In the genomic region with DNA sequence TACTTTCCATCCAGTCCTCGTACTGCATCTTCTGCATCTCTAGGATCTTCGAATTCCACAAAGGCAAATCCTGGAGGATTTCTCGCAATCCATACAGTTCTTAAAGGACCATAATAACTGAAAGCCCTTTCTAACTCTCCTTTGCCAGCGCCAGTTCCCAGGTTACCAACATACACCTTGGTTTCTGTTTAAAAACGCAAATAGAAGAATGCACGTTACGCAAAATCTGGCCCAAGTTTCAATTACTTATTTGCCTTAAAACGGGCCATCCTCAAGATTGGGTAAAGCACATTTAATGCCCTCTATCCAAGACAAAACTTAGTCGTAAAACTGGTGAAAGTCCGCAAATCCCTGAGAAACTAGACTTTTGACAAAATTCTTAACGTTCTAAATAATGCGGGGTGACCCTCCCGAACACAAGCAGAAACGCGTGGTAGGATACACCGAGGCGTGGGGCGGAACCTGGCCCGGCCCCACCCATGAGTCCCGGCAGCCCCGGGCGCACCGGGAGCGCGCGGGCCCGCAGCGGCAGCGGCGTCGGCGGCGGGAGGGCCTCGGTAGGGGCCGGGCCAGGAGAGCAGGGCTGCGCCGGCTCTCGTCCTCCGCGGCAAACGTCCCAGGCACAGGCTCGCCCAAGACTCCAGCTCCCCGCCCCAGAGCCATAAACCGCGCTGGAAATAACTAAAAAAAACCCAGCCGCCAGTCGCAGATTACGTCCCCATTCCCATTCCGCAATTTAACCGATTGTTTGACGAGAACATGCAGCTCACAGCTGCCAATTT, we compare ENCODE assay signal across 8 cellular contexts. TPM values are rescaled to one million over a fixed set of nuclear protein-coding genes. Genes with fewer than 3 reads are reported as not detected.
DNase-seq lines count a peak whose midpoint lies in the region; ATAC-seq and TF ChIP-seq lines count a peak whose summit lies in the region.

No MANE protein-coding gene starts in this region.

- peak overlapping the region; percentile 75 to 92 (median 86) for H3K4me2 ChIP-seq in BLaER1 treated with 17β-estradiol and CSF1 and Interleukin-3, amounts not matched to agents 10 nM and 100 nM

- H3K9me3 Mint-ChIP-seq in central memory CD8-positive, alpha-beta T cell = no peaks in the 10 kb centered on the region

- peaks cover 53 to 58% (median 55%) of the 10 kb centered on the region in 11 experiments for H4K20me1 ChIP-seq in BLaER1 treated with 17β-estradiol and CSF1 and Interleukin-3, amounts not matched to agents 10 nM and 100 nM

- no peak for TF ChIP-seq CTCF in VCaP (conservative IDR thresholded peaks at IDR 0.05)

- peaks cover 0 to 5% (median 0%) of the 10 kb centered on the region in 11 experiments; a peak in 3 of 22 replicates for H3K9me3 ChIP-seq in BLaER1 treated with 17β-estradiol and CSF1 and Interleukin-3, amounts not matched to agents 10 nM and 100 nM (replicated peaks in 1 of 11)

- H3K27ac Mint-ChIP-seq in central memory CD8-positive, alpha-beta T cell (ENCODE audit: low read depth) = peak overlapping the region; percentile 100

- H3K36me3 Mint-ChIP-seq in central memory CD8-positive, alpha-beta T cell (ENCODE audit: insufficient read depth) = peaks cover 69% of the 10 kb centered on the region

- H3K27ac ChIP-seq in BLaER1 treated with 17β-estradiol and CSF1 and Interleukin-3, amounts not matched to agents 10 nM and 100 nM = peak overlapping the region; percentile 95 to 99 (median 98)
- H3K27ac ChIP-seq in VCaP = peak overlapping the region; percentile 95

- no peak for DNase-seq in central memory CD8-positive, alpha-beta T cell (ENCODE audit: low spot score in 2 of 2)
- DNase-seq in left lobe of liver (ENCODE audit: low spot score) (peak; percentile 65), NCI-H1930 (lab: John Stamatoyannopoulos, UW) (no peak)
- peak; percentile 52 for DNase-seq in stimulated activated CD4-positive, alpha-beta T cell treated with anti-CD3 and anti-CD28 coated beads, Interleukin-4, amount 100 ng/mL, for 24 hours

- peaks cover 47 to 53% (median 51%) of the 10 kb centered on the region in 11 experiments for H3K36me3 ChIP-seq in BLaER1 treated with 17β-estradiol and CSF1 and Interleukin-3, amounts not matched to agents 10 nM and 100 nM

- peak; percentile 57 for TF ChIP-seq POLR2A in GM19099 (IDR thresholded peaks at IDR 0.05; ENCODE audit: extremely low read depth, insufficient read length, low read depth)

- peak overlapping the region; percentile 99 for H3K4me3 Mint-ChIP-seq in central memory CD8-positive, alpha-beta T cell

- H3K4me1 Mint-ChIP-seq in central memory CD8-positive, alpha-beta T cell = peaks cover 63% of the 10 kb centered on the region

- peak overlapping the region; percentile 74 to 99 (median 95) for H3K4me3 ChIP-seq in BLaER1 treated with 17β-estradiol and CSF1 and Interleukin-3, amounts not matched to agents 10 nM and 100 nM

- H3K27me3 Mint-ChIP-seq in central memory CD8-positive, alpha-beta T cell = no peaks in the 10 kb centered on the region

- H3K9ac ChIP-seq in BLaER1 treated with 17β-estradiol and CSF1 and Interleukin-3, amounts not matched to agents 10 nM and 100 nM = peak overlapping the region; percentile 96 to 100 (median 99)

- no peaks in the 10 kb centered on the region for H3K27me3 ChIP-seq in BLaER1 treated with 17β-estradiol and CSF1 and Interleukin-3, amounts not matched to agents 10 nM and 100 nM

- peaks cover 37 to 65% (median 50%) of the 10 kb centered on the region in 10 experiments for H3K4me1 ChIP-seq in BLaER1 treated with 17β-estradiol and CSF1 and Interleukin-3, amounts not matched to agents 10 nM and 100 nM

- ATAC-seq in HG03439 (IDR thresholded peaks at IDR 0.05; ENCODE audit: unreplicated experiment) (peak; percentile 27), left lobe of liver (peak; percentile 78)
- ATAC-seq in central memory CD8-positive, alpha-beta T cell (replicated peaks; ENCODE audit: extremely low read depth, poor library complexity, severe bottlenecking) = peak; percentile 10

RNA-seq across cellular contexts. Expression of gene SRSF7, which starts 1.0 kb away (rescaled TPM):
- total RNA-seq in left lobe of liver = 47.8 TPM

RNA-seq across cellular contexts. Expression of gene GEMIN6, which starts 27.8 kb away (rescaled TPM):
- 9.7 TPM for total RNA-seq in left lobe of liver

Comparison
In these comparisons a context has a peak if more than half of its experiments do, and no peak if none do; other contexts are left out.
1. ATAC-seq: peak in every context shown above with its lines; median percentile 78 in left lobe of liver; 27 in HG03439; 10 in central memory CD8-positive, alpha-beta T cell.
2. DNase-seq: peak in left lobe of liver (single experiment) and stimulated activated CD4-positive, alpha-beta T cell treated with anti-CD3 and anti-CD28 coated beads, Interleukin-4, amount 100 ng/mL, for 24 hours (single experiment); none in central memory CD8-positive, alpha-beta T cell (0 of 2) and NCI-H1930 (0 of 2).